ENCODE assay signal across 23 cellular contexts in genomic region chr10:43922335-43923280, GRCh38.
DNase-seq lines count a peak whose midpoint lies in the region; ATAC-seq and TF ChIP-seq lines count a peak whose summit lies in the region.
"Had no signal": no experiment of that assay in that cellular context is flagged by ENCODE, and none has a peak within 500 bp of the region (broad histone marks: within the 10 kb centered on the region; RNA-seq: fewer than 3 reads in every experiment).

No MANE protein-coding gene starts in this region.

- H3K4me3 Mint-ChIP-seq in endodermal cell, result no peak overlapping the region
- H3K4me3 Mint-ChIP-seq: activated CD4-positive, alpha-beta memory T cell treated with anti-CD3 and anti-CD28 coated beads for 36 hours; B cell; brain; neural crest cell had no signal

- H3K4me1 ChIP-seq in endodermal cell (ENCODE audit: control insufficient read depth, insufficient read depth, low read length), result no peaks in the 10 kb centered on the region
- H3K4me1 ChIP-seq: A549, gastrocnemius medialis, prostate gland, transverse colon had no signal

- no peaks in the 10 kb centered on the region for H3K36me3 ChIP-seq in endodermal cell (ENCODE audit: control insufficient read depth, insufficient read depth, low read length)
- H3K36me3 ChIP-seq: gastrocnemius medialis, prostate gland, transverse colon had no signal

- intact Hi-C loops in Right ventricle myocardium inferior (cut with DNase I), result no loop called here
- intact Hi-C loops in left cardiac atrium (cut with DNase I), result no loop called here

- H3K27ac ChIP-seq in endodermal cell (ENCODE audit: low read depth, low read length), result no peak overlapping the region
- H3K27ac ChIP-seq: A549, gastrocnemius medialis, prostate gland, transverse colon had no signal

- WGBS in endodermal cell (ENCODE audit: insufficient coverage in 1 of 2, insufficient read length in 1 of 2), 2 experiments, result 86 to 89% methylated on average over 5 to 9 of the region's 9 CpGs

- H3K4me3 ChIP-seq in endodermal cell (ENCODE audit: low read length), result no peak overlapping the region
- H3K4me3 ChIP-seq: A549, gastrocnemius medialis, prostate gland, transverse colon had no signal

- H3K4me1 Mint-ChIP-seq in endodermal cell, result no peaks in the 10 kb centered on the region
- H3K4me1 Mint-ChIP-seq: B cell, neural crest cell had no signal

- no peaks in the 10 kb centered on the region for H3K27me3 ChIP-seq in endodermal cell (ENCODE audit: control insufficient read depth, insufficient read depth, low read length, poor library complexity, severe bottlenecking)
- H3K27me3 ChIP-seq: gastrocnemius medialis, transverse colon had no signal

- peaks cover 5% of the 10 kb centered on the region for H3K9me3 ChIP-seq in endodermal cell (ENCODE audit: control insufficient read depth, low read length)
- H3K9me3 ChIP-seq: A549, gastrocnemius medialis, prostate gland, transverse colon had no signal

- no peaks in the 10 kb centered on the region for H3K36me3 Mint-ChIP-seq in endodermal cell (ENCODE audit: low read depth)
- H3K36me3 Mint-ChIP-seq: activated CD4-positive, alpha-beta memory T cell treated with anti-CD3 and anti-CD28 coated beads for 36 hours; brain had no signal

- TF ChIP-seq CTCF in endodermal cell (conservative IDR thresholded peaks at IDR 0.05), result no peak

- ATAC-seq in Right ventricle myocardium inferior (peak; percentile 23), left cardiac atrium (no peak), GM18520 (IDR thresholded peaks at IDR 0.05; ENCODE audit: unreplicated experiment) (no peak), GM21447 (IDR thresholded peaks at IDR 0.05; ENCODE audit: unreplicated experiment) (no peak)
- ATAC-seq: A549, gastrocnemius medialis had no signal

- H3K27ac Mint-ChIP-seq in endodermal cell, result no peak overlapping the region
- H3K27ac Mint-ChIP-seq: activated CD4-positive, alpha-beta memory T cell treated with anti-CD3 and anti-CD28 coated beads for 36 hours; B cell; brain had no signal

- peaks cover 33% of the 10 kb centered on the region for H3K9me3 Mint-ChIP-seq in endodermal cell
- H3K9me3 Mint-ChIP-seq: activated CD4-positive, alpha-beta memory T cell treated with anti-CD3 and anti-CD28 coated beads for 36 hours; neural crest cell had no signal

- no peak overlapping the region for H3K9ac ChIP-seq in endodermal cell (ENCODE audit: extremely low read depth, low read length, poor library complexity, severe bottlenecking)

- peaks cover 4% of the 10 kb centered on the region for H3K27me3 Mint-ChIP-seq in endodermal cell (ENCODE audit: insufficient read depth)
- H3K27me3 Mint-ChIP-seq: B cell had no signal

- no peak for DNase-seq in Right ventricle myocardium inferior (ENCODE audit: missing footprints)
- DNase-seq in left cardiac atrium, result no peak
- peak; percentile 32 for DNase-seq in endodermal cell
- peak; percentile 44 for DNase-seq in left kidney (ENCODE audit: low read depth, low spot score)
- no peak for DNase-seq in SIG-M5 treated with dmso at 0.1 percent for 504 hours (lab: John Stamatoyannopoulos, UW; ENCODE audit: unreplicated experiment)
- DNase-seq in NCI-H146 (lab: John Stamatoyannopoulos, UW), result no peak
- DNase-seq: activated CD4-positive, alpha-beta memory T cell treated with anti-CD3 and anti-CD28 coated beads for 36 hours; activated effector memory CD4-positive, alpha-beta T cell treated with anti-CD3 and anti-CD28 coated beads, Interleukin-2, amount 50 U/mL, for 16 hours; activated T-cell treated with anti-CD3 and anti-CD28 coated beads for 4 hours; gastrocnemius medialis; mammary epithelial cell; NCI-H1105; NCI-H2029 treated with DMSO at 0.1 percent for 48 hours; NCI-H226; T-helper 9 cell; transverse colon had no signal

Comparison
In these comparisons a context has a peak if more than half of its experiments do, and no peak if none do; other contexts are left out.
1. DNase-seq: peak in endodermal cell (single experiment) and left kidney (single experiment); none in Right ventricle myocardium inferior (single experiment), left cardiac atrium (single experiment), SIG-M5 treated with dmso at 0.1 percent for 504 hours (single experiment) and NCI-H146 (single experiment).